Comparison of ENCODE assay signal across 9 cellular contexts in the genomic region with DNA sequence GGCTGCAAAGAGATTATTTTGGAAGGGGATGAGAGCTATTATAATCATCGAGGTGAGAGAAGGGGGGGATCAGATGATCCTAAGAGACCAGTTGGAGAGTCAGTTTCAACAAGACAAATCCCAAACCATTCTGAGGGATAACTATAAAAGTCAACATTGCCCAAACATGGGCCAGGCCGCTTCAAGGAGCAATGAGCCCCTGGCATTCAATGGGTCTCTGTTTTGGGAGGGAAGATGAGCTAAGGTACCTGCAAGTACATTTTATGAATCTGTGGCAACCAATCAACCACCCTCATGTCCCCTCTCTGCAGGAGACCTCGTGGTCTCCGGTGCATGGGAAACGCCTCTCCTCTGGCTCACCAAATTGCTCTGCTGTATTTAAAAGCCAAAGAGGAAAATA.
"Had no signal": no experiment of that assay in that cellular context is flagged by ENCODE, and none has a peak within 500 bp of the region (broad histone marks: within the 10 kb centered on the region; RNA-seq: fewer than 3 reads in every experiment).

No MANE protein-coding gene starts in this region.

- H3K4me1 ChIP-seq: HAP-1 had no signal

- H3K9me3 ChIP-seq: HAP-1 had no signal

- H3K27ac ChIP-seq: GM23248, HL-60 had no signal

- H3K27ac Mint-ChIP-seq: HFFc6 had no signal

- ATAC-seq: HCT116, HepG2 had no signal

- H3K36me3 Mint-ChIP-seq: IgD-negative memory B cell had no signal

- H3K4me1 Mint-ChIP-seq: IgD-negative memory B cell had no signal

- H3K4me3 Mint-ChIP-seq: HFFc6 had no signal

- H3K4me3 ChIP-seq: GM23248, HAP-1 had no signal

- H3K36me3 ChIP-seq: HAP-1 had no signal

- DNase-seq: GM23248, GOT3, H7, HFFc6 had no signal
